8 cellular contexts compared by ENCODE assay signal in the genomic region with DNA sequence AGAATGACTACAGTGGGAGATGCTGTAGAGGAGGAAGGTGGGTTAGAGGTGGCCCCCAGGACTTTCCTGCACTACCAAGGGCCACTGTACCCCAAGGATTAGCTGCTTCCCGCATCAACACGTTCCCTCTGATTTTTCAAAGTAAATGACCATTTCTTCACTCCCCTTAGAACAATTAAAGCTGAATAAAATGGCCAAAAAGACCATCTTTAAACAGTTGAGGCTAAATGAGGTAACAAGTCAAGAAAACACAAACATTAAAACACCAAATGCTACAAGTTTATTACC. TPM values are rescaled to one million over a fixed set of nuclear protein-coding genes. Genes with fewer than 3 reads are reported as not detected.
DNase-seq lines count a peak whose midpoint lies in the region; ATAC-seq and TF ChIP-seq lines count a peak whose summit lies in the region.

No MANE protein-coding gene starts in this region.

- H3K4me2 ChIP-seq in hepatocyte: peak overlapping the region; percentile 80

- H2AFZ ChIP-seq in hepatocyte: peak overlapping the region; percentile 52

- peak overlapping the region; percentile 96 for H3K27ac Mint-ChIP-seq in activated CD4-positive, alpha-beta memory T cell treated with anti-CD3 and anti-CD28 coated beads, Interleukin-2, amount 10 ng/mL, durations not matched to agents 7 days and 5 days
- H3K27ac Mint-ChIP-seq in stimulated activated effector memory CD8-positive, alpha-beta T cell treated with anti-CD3 and anti-CD28 coated beads, Interleukin-12 subunit alpha, Interleukin-12 subunit beta, amount 100 ng/mL, for 72 hours: peak overlapping the region; percentile 100

- peaks cover 51% of the 10 kb centered on the region for H3K4me1 Mint-ChIP-seq in activated CD4-positive, alpha-beta memory T cell treated with anti-CD3 and anti-CD28 coated beads, Interleukin-2, amount 10 ng/mL, durations not matched to agents 7 days and 5 days
- peaks cover 54% of the 10 kb centered on the region for H3K4me1 Mint-ChIP-seq in stimulated activated effector memory CD8-positive, alpha-beta T cell treated with anti-CD3 and anti-CD28 coated beads, Interleukin-12 subunit alpha, Interleukin-12 subunit beta, amount 100 ng/mL, for 72 hours

- H3K36me3 ChIP-seq in HEK293 (ENCODE audit: control insufficient read depth in 2 of 2, insufficient read depth in 1 of 2, low read length in 2 of 2): no peaks in the 10 kb centered on the region
- no peaks in the 10 kb centered on the region for H3K36me3 ChIP-seq in hepatocyte (replicated peaks; ENCODE audit: insufficient read depth, low read depth)
- H3K36me3 ChIP-seq in mucosa of descending colon (ENCODE audit: low read depth): no peaks in the 10 kb centered on the region

- no peaks in the 10 kb centered on the region for H3K27me3 ChIP-seq in hepatocyte

- H3K36me3 Mint-ChIP-seq in activated CD4-positive, alpha-beta memory T cell treated with anti-CD3 and anti-CD28 coated beads, Interleukin-2, amount 10 ng/mL, durations not matched to agents 7 days and 5 days (ENCODE audit: low read depth): peaks cover 29% of the 10 kb centered on the region
- peaks cover 40% of the 10 kb centered on the region for H3K36me3 Mint-ChIP-seq in stimulated activated effector memory CD8-positive, alpha-beta T cell treated with anti-CD3 and anti-CD28 coated beads, Interleukin-12 subunit alpha, Interleukin-12 subunit beta, amount 100 ng/mL, for 72 hours

- intact Hi-C loops in mucosa of descending colon (cut with DNase I, micrococcal nuclease): no loop called here

- H3K9me3 ChIP-seq in HEK293 (ENCODE audit: control insufficient read depth, insufficient read depth, low read depth, low read length): no peaks in the 10 kb centered on the region
- H3K9me3 ChIP-seq in hepatocyte (ENCODE audit: low read depth): no peaks in the 10 kb centered on the region
- no peaks in the 10 kb centered on the region for H3K9me3 ChIP-seq in mucosa of descending colon

- H3K27me3 Mint-ChIP-seq in activated CD4-positive, alpha-beta memory T cell treated with anti-CD3 and anti-CD28 coated beads, Interleukin-2, amount 10 ng/mL, durations not matched to agents 7 days and 5 days: no peaks in the 10 kb centered on the region

- POLR2A ChIA-PET in HEK293 (lab: Yijun Ruan, JAX): interaction anchor here (0.7 to 2.0 kb wide), 15 partner anchors 8 to 224 kb away, joined by 3 to 7 read pairs (median 4); a partner anchor contains a TSS
- POLR2A ChIA-PET in activated CD4-positive, alpha-beta memory T cell treated with anti-CD3 and anti-CD28 coated beads, Interleukin-2, amount 10 ng/mL, durations not matched to agents 7 days and 5 days (lab: Charles Lee): interaction anchor here (0.8 to 4.6 kb wide), 36 partner anchors 9 to 974 kb away, joined by 3 to 93 read pairs (median 6); a partner anchor contains a TSS

- TF ChIP-seq CTCF in HEK293 (tag by site-specific recombination; IDR thresholded peaks at IDR 0.05) (no peak), hepatocyte (IDR thresholded peaks at IDR 0.05; ENCODE audit: poor library complexity) (no peak), mucosa of descending colon (IDR thresholded peaks at IDR 0.05) (no peak), omental fat pad (IDR thresholded peaks at IDR 0.05) (no peak)

- 30% methylated on average over 2 of the region's 2 CpGs for WGBS in hepatocyte (ENCODE audit: low lambda C conversion rate, missing lambda C conversion rate)

- peaks cover 32% of the 10 kb centered on the region for H3K79me2 ChIP-seq in hepatocyte

- H3K27ac ChIP-seq in HEK293 (ENCODE audit: extremely low read depth, low read depth, low read length) (no peak overlapping the region), hepatocyte (peak overlapping the region; percentile 99)

- H3K4me3 ChIP-seq in HEK293 (ENCODE audit: low read depth, low read length): peak overlapping the region; percentile 21
- H3K4me3 ChIP-seq in hepatocyte: no peak overlapping the region
- H3K4me3 ChIP-seq in mucosa of descending colon: no peak overlapping the region

- H3K9me2 ChIP-seq in hepatocyte (replicated peaks; ENCODE audit: insufficient read depth): no peaks in the 10 kb centered on the region

- H3K4me3 Mint-ChIP-seq in activated CD4-positive, alpha-beta memory T cell treated with anti-CD3 and anti-CD28 coated beads, Interleukin-2, amount 10 ng/mL, durations not matched to agents 7 days and 5 days: peak overlapping the region; percentile 86
- peak overlapping the region; percentile 93 for H3K4me3 Mint-ChIP-seq in stimulated activated effector memory CD8-positive, alpha-beta T cell treated with anti-CD3 and anti-CD28 coated beads, Interleukin-12 subunit alpha, Interleukin-12 subunit beta, amount 100 ng/mL, for 72 hours

- no peak for DNase-seq in activated CD4-positive, alpha-beta memory T cell treated with anti-CD3 and anti-CD28 coated beads, Interleukin-2, amount 10 ng/mL, durations not matched to agents 7 days and 5 days
- DNase-seq in hepatocyte (ENCODE audit: low spot score) (no peak), NCI-H226 (no peak), mucosa of descending colon (no peak), omental fat pad (ENCODE audit: low spot score) (no peak)
- DNase-seq in stimulated activated effector memory CD8-positive, alpha-beta T cell treated with anti-CD3 and anti-CD28 coated beads, Interleukin-12 subunit alpha, Interleukin-12 subunit beta, amount 100 ng/mL, for 72 hours (ENCODE audit: low spot score in 2 of 2): no peak

- H4K20me1 ChIP-seq in hepatocyte (ENCODE audit: insufficient read depth, poor library complexity, severe bottlenecking): no peaks in the 10 kb centered on the region

- H3K9me3 Mint-ChIP-seq in activated CD4-positive, alpha-beta memory T cell treated with anti-CD3 and anti-CD28 coated beads, Interleukin-2, amount 10 ng/mL, durations not matched to agents 7 days and 5 days: no peaks in the 10 kb centered on the region
- H3K9me3 Mint-ChIP-seq in stimulated activated effector memory CD8-positive, alpha-beta T cell treated with anti-CD3 and anti-CD28 coated beads, Interleukin-12 subunit alpha, Interleukin-12 subunit beta, amount 100 ng/mL, for 72 hours: no peaks in the 10 kb centered on the region

- ATAC-seq in stimulated activated effector memory CD8-positive, alpha-beta T cell treated with anti-CD3 and anti-CD28 coated beads, Interleukin-12 subunit alpha, Interleukin-12 subunit beta, amount 100 ng/mL, for 72 hours: no peak
- ATAC-seq in GM19351 (IDR thresholded peaks at IDR 0.05; ENCODE audit: unreplicated experiment) (no peak), mucosa of descending colon (no peak), omental fat pad (ENCODE audit: low FRiP score) (no peak)

- CTCF ChIA-PET in HEK293 (lab: Yijun Ruan, JAX): no interaction called here
- CTCF ChIA-PET in activated CD4-positive, alpha-beta memory T cell treated with anti-CD3 and anti-CD28 coated beads, Interleukin-2, amount 10 ng/mL, durations not matched to agents 7 days and 5 days (lab: Charles Lee): interaction anchor here (0.9 to 4.2 kb wide), 14 partner anchors 8 to 365 kb away, joined by 3 to 43 read pairs (median 6); a partner anchor contains a TSS

- H3K4me1 ChIP-seq in HEK293 (ENCODE audit: control insufficient read depth, insufficient read depth, low read length): no peaks in the 10 kb centered on the region; the same call in 1 of the 2 replicates
- peaks cover 16% of the 10 kb centered on the region for H3K4me1 ChIP-seq in hepatocyte (ENCODE audit: insufficient read depth)
- H3K4me1 ChIP-seq in mucosa of descending colon (ENCODE audit: low read depth): peaks cover 19% of the 10 kb centered on the region

TF ChIP-seq in HEK293, 187 proteins besides CTCF, POLR2A, EP300 and RAD21:
- TF ChIP-seq KLF16 (tag by site-specific recombination; IDR thresholded peaks at IDR 0.05): no peak
- TF ChIP-seq ZNF473 (tag by site-specific recombination; IDR thresholded peaks at IDR 0.05): no peak

RNA-seq across cellular contexts. Expression of a gene that starts 0.7 kb away (rescaled TPM):
- total RNA-seq in activated CD4-positive, alpha-beta memory T cell treated with anti-CD3 and anti-CD28 coated beads, Interleukin-2, amount 10 ng/mL, durations not matched to agents 7 days and 5 days: 100 to 1,000 TPM; 140 TPM
- total RNA-seq in hepatocyte: 44.6 and 66.5 TPM in 2 replicates
- polyA plus RNA-seq in hepatocyte: 13.9 and 19.7 TPM in 2 replicates
- 100 to 1,000 TPM in 1 of 3 donors, 10 to 100 TPM in 2; 79.4 to 110 (median 98.4) TPM for total RNA-seq in mucosa of descending colon
- total RNA-seq in omental fat pad: 10 to 100 TPM; 35.2 to 56.2 (median 51.2) TPM
